In the genomic region with DNA sequence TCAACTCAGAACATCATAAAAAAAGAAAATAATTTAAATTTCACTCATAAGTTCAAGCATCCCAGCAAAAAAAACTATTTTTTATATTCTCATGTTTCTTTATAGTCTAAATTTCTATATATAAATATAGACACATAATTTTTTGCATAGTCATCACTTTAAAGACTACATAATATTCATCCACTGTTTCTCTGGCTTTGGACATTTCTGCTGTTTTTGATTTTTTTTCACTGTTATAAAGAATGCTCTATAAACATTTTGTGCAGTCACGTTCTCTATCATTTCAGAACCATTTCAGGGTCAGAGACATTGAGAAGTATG, we compare ENCODE assay signal across 25 cellular contexts. TPM values are rescaled to one million over a fixed set of nuclear protein-coding genes. Genes with fewer than 3 reads are reported as not detected.
DNase-seq lines count a peak whose midpoint lies in the region; ATAC-seq, FAIRE-seq and TF ChIP-seq lines count a peak whose summit lies in the region.
"Had no signal": no experiment of that assay in that cellular context is flagged by ENCODE, and none has a peak within 500 bp of the region (broad histone marks: within the 10 kb centered on the region; RNA-seq: fewer than 3 reads in every experiment).

No MANE protein-coding gene starts in this region.

- H3K9ac ChIP-seq in K562 (ENCODE audit: insufficient read depth in 1 of 2, low read depth in 2 of 2, low read length in 2 of 2), result no peak overlapping the region
- no peak overlapping the region for H3K9ac ChIP-seq in Karpas-422 (ENCODE audit: low read length)
- H3K9ac ChIP-seq: BLaER1 had no signal

- ATAC-seq in activated naive CD8-positive, alpha-beta T cell treated with anti-CD3 and anti-CD28 coated beads, Interleukin-2, amount 50 U/mL, for 24 hours, result no peak
- ATAC-seq in A549 (no peak), K562 (peak; percentile 57)

- TF ChIP-seq EP300 in A549 (IDR thresholded peaks at IDR 0.05), result no peak
- TF ChIP-seq EP300 in K562 (IDR thresholded peaks at IDR 0.05; ENCODE audit: low read length), result no peak

- H3K79me2 ChIP-seq in K562 (ENCODE audit: control insufficient read depth, insufficient read depth, low read length) (no peaks in the 10 kb centered on the region), Karpas-422 (ENCODE audit: low read length) (no peaks in the 10 kb centered on the region)

- H3K9me3 ChIP-seq in A549 (no peaks in the 10 kb centered on the region), K562 (replicated peaks; ENCODE audit: control insufficient read depth, insufficient read depth, low read depth, low read length) (no peaks in the 10 kb centered on the region), Karpas-422 (ENCODE audit: low read length) (no peaks in the 10 kb centered on the region)
- H3K9me3 ChIP-seq: BE2C, BLaER1 had no signal

- peaks cover 6% of the 10 kb centered on the region for H3K27me3 Mint-ChIP-seq in activated naive CD8-positive, alpha-beta T cell treated with anti-CD3 and anti-CD28 coated beads, Interleukin-2, amount 50 U/mL, for 24 hours
- H3K27me3 Mint-ChIP-seq in activated naive CD8-positive, alpha-beta T cell treated with anti-CD3 and anti-CD28 coated beads for 36 hours, result no peaks in the 10 kb centered on the region
- H3K27me3 Mint-ChIP-seq: CD4-positive, alpha-beta memory T cell had no signal

- H3K4me1 ChIP-seq in A549, result no peaks in the 10 kb centered on the region
- H3K4me1 ChIP-seq in K562 (replicated peaks in 1 of 2; ENCODE audit: control insufficient read depth in 2 of 2, insufficient read depth in 2 of 2, low read length in 2 of 2), result peaks cover 17% of the 10 kb centered on the region in 2 experiments; a peak in 4 of 5 replicates
- peaks cover 4% of the 10 kb centered on the region for H3K4me1 ChIP-seq in Karpas-422 (ENCODE audit: low read length)
- H3K4me1 ChIP-seq: BE2C had no signal

- TF ChIP-seq POLR2A in A549 (IDR thresholded peaks at IDR 0.05; ENCODE audit: low read length), result no peak
- TF ChIP-seq POLR2A in K562 (conservative IDR thresholded peaks at IDR 0.05), result no peak

- H4K20me1 ChIP-seq in K562 (replicated peaks; ENCODE audit: control insufficient read depth, insufficient read depth, low read length) (no peaks in the 10 kb centered on the region; the same call in 1 of the 2 replicates), Karpas-422 (ENCODE audit: insufficient read depth, low read depth, low read length) (no peaks in the 10 kb centered on the region)
- H4K20me1 ChIP-seq: BLaER1 had no signal

- H3K4me3 Mint-ChIP-seq in activated naive CD8-positive, alpha-beta T cell treated with anti-CD3 and anti-CD28 coated beads, Interleukin-2, amount 50 U/mL, for 24 hours, result no peak overlapping the region
- H3K4me3 Mint-ChIP-seq in activated naive CD8-positive, alpha-beta T cell treated with anti-CD3 and anti-CD28 coated beads for 36 hours, result no peak overlapping the region
- H3K4me3 Mint-ChIP-seq: CD14-positive monocyte; CD4-positive, alpha-beta memory T cell; CD4-positive, CD25-positive, alpha-beta regulatory T cell; CD8-positive, alpha-beta memory T cell had no signal

- no peaks in the 10 kb centered on the region for H3K27me3 ChIP-seq in K562 (ENCODE audit: control insufficient read depth in 2 of 2, insufficient read depth in 2 of 2, low read length in 2 of 2)
- H3K27me3 ChIP-seq in Karpas-422 (ENCODE audit: low read length), result no peaks in the 10 kb centered on the region
- H3K27me3 ChIP-seq: BE2C, BLaER1 had no signal

- H3K36me3 ChIP-seq in K562 (ENCODE audit: control insufficient read depth, insufficient read depth, low read length), result no peaks in the 10 kb centered on the region
- no peaks in the 10 kb centered on the region for H3K36me3 ChIP-seq in Karpas-422 (ENCODE audit: insufficient read depth, low read length)
- H3K36me3 ChIP-seq: BE2C, BLaER1 had no signal

- no peak for TF ChIP-seq CTCF in A549 (IDR thresholded peaks at IDR 0.05)
- TF ChIP-seq CTCF in K562 (IDR thresholded peaks at IDR 0.05 in 2 of 3, conservative IDR thresholded peaks at IDR 0.05 in 1 of 3; ENCODE audit: insufficient read depth in 2 of 3, low read depth in 1 of 3, low read length in 3 of 3), result no peak

- DNase-seq in activated naive CD8-positive, alpha-beta T cell treated with anti-CD3 and anti-CD28 coated beads, Interleukin-2, amount 50 U/mL, for 24 hours, result no peak
- DNase-seq in activated naive CD8-positive, alpha-beta T cell treated with anti-CD3 and anti-CD28 coated beads for 36 hours, result no peak
- no peak for DNase-seq in A549 (ENCODE audit: low read depth in 1 of 2, low spot score in 1 of 2)
- DNase-seq in K562 (ENCODE audit: extremely low read depth in 1 of 4, low spot score in 3 of 4), result no peak
- DNase-seq in Karpas-422, result no peak
- DNase-seq in GF-D8 (lab: John Stamatoyannopoulos, UW), result no peak
- no peak for DNase-seq in KG1 (lab: John Stamatoyannopoulos, UW)
- DNase-seq: ACHN; BE2C; C1 segment of cervical spinal cord; CD4-positive, alpha-beta memory T cell; CD4-positive, CD25-positive, alpha-beta regulatory T cell; CD8-positive, alpha-beta memory T cell; COR-L47; DMS 273 treated with DMSO at 0.1 percent for 48 hours; DMS153; DMS53; DMS79; EL had no signal

- H3K9me2 ChIP-seq in Karpas-422 (replicated peaks; ENCODE audit: insufficient read depth, low read length), result no peaks in the 10 kb centered on the region

- CTCF ChIA-PET in A549 (lab: Yijun Ruan, JAX) (interaction anchor here (2.3 kb wide), 1 partner anchor 23 kb away, joined by 7 read pairs; no protein-coding TSS in a partner anchor), K562 (lab: Yijun Ruan, JAX; ENCODE audit: low intra/inter-chr PET ratio) (no interaction called here)

- no peaks in the 10 kb centered on the region for H3K36me3 Mint-ChIP-seq in activated naive CD8-positive, alpha-beta T cell treated with anti-CD3 and anti-CD28 coated beads, Interleukin-2, amount 50 U/mL, for 24 hours (ENCODE audit: low read depth)
- no peaks in the 10 kb centered on the region for H3K36me3 Mint-ChIP-seq in activated naive CD8-positive, alpha-beta T cell treated with anti-CD3 and anti-CD28 coated beads for 36 hours
- H3K36me3 Mint-ChIP-seq: CD14-positive monocyte; CD4-positive, alpha-beta memory T cell; CD4-positive, CD25-positive, alpha-beta regulatory T cell had no signal

- POLR2A ChIA-PET in A549 (lab: Yijun Ruan, JAX), result no interaction called here
- POLR2A ChIA-PET in K562 (lab: Yijun Ruan, JAX), result interaction anchor here (1.0 to 1.2 kb wide), 2 partner anchors 31 to 44 kb away, joined by 3 read pairs; no protein-coding TSS in a partner anchor

- no TSS peak for BruUV-seq in K562 (replicated peaks; lab: Mats Ljungman, UMichigan)

- H3K4me2 ChIP-seq in A549, result no peak overlapping the region
- no peak overlapping the region for H3K4me2 ChIP-seq in K562 (ENCODE audit: insufficient read depth, low read length)
- H3K4me2 ChIP-seq in Karpas-422 (ENCODE audit: low read depth, low read length, poor library complexity, severe bottlenecking), result no peak overlapping the region
- H3K4me2 ChIP-seq: BLaER1 had no signal

- FAIRE-seq in A549 (lab: Jason Lieb, UNC) (no peak), K562 (lab: Jason Lieb, UNC) (no peak), islet of Langerhans (lab: Jason Lieb, UNC) (peak; percentile 30)
- FAIRE-seq: GM12891, GM19239 had no signal

- intact Hi-C loops in K562 (cut with micrococcal nuclease), result loop anchor here (5.0 kb wide), 1 partner anchor 38 kb away; no protein-coding TSS in a partner anchor

- H3K27ac ChIP-seq in A549, result no peak overlapping the region
- H3K27ac ChIP-seq in K562 (ENCODE audit: extremely low read depth, low read depth, low read length), result no peak overlapping the region
- no peak overlapping the region for H3K27ac ChIP-seq in Karpas-422 (ENCODE audit: low read length)
- H3K27ac ChIP-seq: 22Rv1, BLaER1 had no signal

- H3K4me3 ChIP-seq in A549 (no peak overlapping the region), K562 (no peak overlapping the region), Karpas-422 (ENCODE audit: low read length) (no peak overlapping the region)
- H3K4me3 ChIP-seq: BLaER1 had no signal

- no peak for TF ChIP-seq RAD21 in A549 (conservative IDR thresholded peaks at IDR 0.05 in 1 of 2, IDR thresholded peaks at IDR 0.05 in 1 of 2)
- no peak for TF ChIP-seq RAD21 in K562 (CRISPR knock-in tag; conservative IDR thresholded peaks at IDR 0.05 in 1 of 2, IDR thresholded peaks at IDR 0.05 in 1 of 2)

- in situ Hi-C loops in K562 (cut with MboI), result no loop called here

- H3K9me3 Mint-ChIP-seq in activated naive CD8-positive, alpha-beta T cell treated with anti-CD3 and anti-CD28 coated beads, Interleukin-2, amount 50 U/mL, for 24 hours, result no peaks in the 10 kb centered on the region
- no peaks in the 10 kb centered on the region for H3K9me3 Mint-ChIP-seq in activated naive CD8-positive, alpha-beta T cell treated with anti-CD3 and anti-CD28 coated beads for 36 hours
- H3K9me3 Mint-ChIP-seq: CD4-positive, CD25-positive, alpha-beta regulatory T cell; CD8-positive, alpha-beta memory T cell had no signal

- H3K9me1 ChIP-seq in K562 (ENCODE audit: control insufficient read depth, insufficient read depth, low read length), result no peaks in the 10 kb centered on the region

- peaks cover 10% of the 10 kb centered on the region for H3K4me1 Mint-ChIP-seq in activated naive CD8-positive, alpha-beta T cell treated with anti-CD3 and anti-CD28 coated beads, Interleukin-2, amount 50 U/mL, for 24 hours
- peaks cover 10% of the 10 kb centered on the region for H3K4me1 Mint-ChIP-seq in activated naive CD8-positive, alpha-beta T cell treated with anti-CD3 and anti-CD28 coated beads for 36 hours
- H3K4me1 Mint-ChIP-seq: CD14-positive monocyte had no signal

- H2AFZ ChIP-seq in K562 (ENCODE audit: low read depth, low read length) (no peak overlapping the region), Karpas-422 (ENCODE audit: low read length) (no peak overlapping the region)

- WGBS in A549 (ENCODE audit: missing lambda C conversion rate), result 18% methylated on average over 1 of the region's 1 CpG
- WGBS in K562 (ENCODE audit: insufficient coverage, low coverage, missing lambda C conversion rate), result 0% methylated on average over 1 of the region's 1 CpG

- H3K27ac Mint-ChIP-seq in activated naive CD8-positive, alpha-beta T cell treated with anti-CD3 and anti-CD28 coated beads, Interleukin-2, amount 50 U/mL, for 24 hours, result peak overlapping the region; percentile 52
- no peak overlapping the region for H3K27ac Mint-ChIP-seq in activated naive CD8-positive, alpha-beta T cell treated with anti-CD3 and anti-CD28 coated beads for 36 hours
- H3K27ac Mint-ChIP-seq: CD14-positive monocyte; CD4-positive, CD25-positive, alpha-beta regulatory T cell had no signal

RNA-seq across cellular contexts. Expression of a gene that starts 59.7 kb away (rescaled TPM):
- 10 to 100 TPM; 37.8 to 39.2 TPM for total RNA-seq in activated naive CD8-positive, alpha-beta T cell treated with anti-CD3 and anti-CD28 coated beads for 36 hours
- polyA plus RNA-seq in A549 (2011; rRNA removed) (31.8 and 33.8 TPM in 2 replicates), A549 (2017; fragmentation: RNase III; extraction: RNeasy Plus Mini Kit Qiagen cat#74134 plus additional on column Dnase treatment) (16.3 to 18.6 TPM (median 16.8 TPM) in 3 replicates), K562 (2011; rRNA removed) (32.2 and 36.1 TPM in 2 replicates), K562 (2014; fragmentation: Illumina TruSeq; extraction: Trizol) (25.7 and 32.0 TPM in 2 replicates), K562 (2014; fragmentation: Nextera tagmentation; extraction: Ambion mirVana) (1 to 10 TPM; 6.5 to 9.3 TPM), K562 (2014; rRNA removed) (17.3 and 18.4 TPM in 2 replicates)
- polyA plus RNA-seq in A549 (2012; cell fraction: cytosol; rRNA removed), result 25.6 and 26.6 TPM in 2 replicates
- 30.2 and 35.7 TPM in 2 replicates for polyA plus RNA-seq in A549 (2012; cell fraction: nucleus; rRNA removed)
- 93.0 and 95.8 TPM in 2 replicates for polyA minus RNA-seq in A549 (2011; rRNA and poly(A)+ RNA removed)
- 60.7 and 66.5 TPM in 2 replicates for total RNA-seq in K562 (2011; cell fraction: chromatin; rRNA removed; ENCODE audit: low replicate concordance)
- 35.2 and 50.7 TPM in 2 replicates for total RNA-seq in K562 (2011; cell fraction: nucleolus; rRNA removed)
- 48.4 and 54.5 TPM in 2 replicates for total RNA-seq in K562 (2011; cell fraction: nucleoplasm; rRNA removed)
- total RNA-seq in K562 (2014; rRNA removed) (40.1 and 41.7 TPM in 2 replicates), K562 (2014; rRNA removed; fragmentation: Illumina TruSeq; extraction: Trizol) (27.7 and 28.6 TPM in 2 replicates), K562 (2015; rRNA removed; fragmentation: Illumina TruSeq; extraction: Trizol) (23.5 and 23.7 TPM in 2 replicates), K562 (2021) (42.2 and 42.3 TPM in 2 replicates)
- 24.9 and 27.5 TPM in 2 replicates for polyA plus RNA-seq in K562 (2011; cell fraction: cytosol; rRNA removed)
- polyA plus RNA-seq in K562 (2011; cell fraction: nucleus; rRNA removed), result 43.1 and 64.0 TPM in 2 replicates
- polyA plus RNA-seq in K562 (2012), result 10.8 and 25.3 TPM in 2 replicates
- polyA minus RNA-seq in K562 (2011; rRNA and poly(A)+ RNA removed), result 88.8 and 89.3 TPM in 2 replicates
- polyA minus RNA-seq in K562 (2011; cell fraction: cytosol; rRNA and poly(A)+ RNA removed), result 32.7 and 33.3 TPM in 2 replicates
- 18.7 and 37.4 TPM in 2 replicates for polyA minus RNA-seq in K562 (2011; cell fraction: nucleus; rRNA and poly(A)+ RNA removed)
- 22.2 and 33.1 TPM in 2 replicates for total RNA-seq in Karpas-422 (2014; rRNA removed; shearing (Covaris generic); ENCODE audit: low replicate concordance)
